In genomic region chr22:31870890-31871289, GRCh38 we compare ENCODE assay signal across 11 cellular contexts.
DNase-seq lines count a peak whose midpoint lies in the region; TF ChIP-seq lines count a peak whose summit lies in the region.
"Had no signal": no experiment of that assay in that cellular context is flagged by ENCODE, and none has a peak within 500 bp of the region (broad histone marks: within the 10 kb centered on the region; RNA-seq: fewer than 3 reads in every experiment).

No MANE protein-coding gene starts in this region.

- H3K9me3 ChIP-seq in prostate gland (no peaks in the 10 kb centered on the region), spleen (no peaks in the 10 kb centered on the region)
- H3K9me3 ChIP-seq: uterus had no signal

- DNase-seq in EH (ENCODE audit: low read depth) (peak; percentile 91), SHP77 treated with DMSO at 0.1 percent for 48 hours (lab: John Stamatoyannopoulos, UW) (peak; percentile 5), fibroblast of mammary gland (ENCODE audit: low read depth) (peak; percentile 93), prostate gland (ENCODE audit: low spot score) (peak; percentile 30), NCI-H2107 treated with DMSO at 0.1 percent for 48 hours (lab: John Stamatoyannopoulos, UW; ENCODE audit: unreplicated experiment) (no peak), NCI-H2196 treated with DMSO at 0.1 percent for 48 hours (lab: John Stamatoyannopoulos, UW; ENCODE audit: unreplicated experiment) (no peak), spleen (no peak)
- no peak for DNase-seq in activated CD4-positive, alpha-beta T cell treated with anti-CD3 and anti-CD28 coated beads, Interleukin-2, amount 10 ng/mL, durations not matched to agents 24 days and 14 days
- DNase-seq: activated CD8-positive, alpha-beta memory T cell treated with anti-CD3 and anti-CD28 coated beads, Interleukin-2, amount 50 U/mL, for 48 hours; GF-D8; uterus had no signal

- no peak overlapping the region for H3K27ac Mint-ChIP-seq in activated CD4-positive, alpha-beta T cell treated with anti-CD3 and anti-CD28 coated beads, Interleukin-2, amount 10 ng/mL, durations not matched to agents 24 days and 14 days

- no peaks in the 10 kb centered on the region for H3K27me3 Mint-ChIP-seq in activated CD4-positive, alpha-beta T cell treated with anti-CD3 and anti-CD28 coated beads, Interleukin-2, amount 10 ng/mL, durations not matched to agents 24 days and 14 days

- no peaks in the 10 kb centered on the region for H3K9me3 Mint-ChIP-seq in activated CD4-positive, alpha-beta T cell treated with anti-CD3 and anti-CD28 coated beads, Interleukin-2, amount 10 ng/mL, durations not matched to agents 24 days and 14 days

- H3K36me3 Mint-ChIP-seq in activated CD4-positive, alpha-beta T cell treated with anti-CD3 and anti-CD28 coated beads, Interleukin-2, amount 10 ng/mL, durations not matched to agents 24 days and 14 days (ENCODE audit: low read depth): peaks cover 24% of the 10 kb centered on the region

- H3K4me3 Mint-ChIP-seq in activated CD4-positive, alpha-beta T cell treated with anti-CD3 and anti-CD28 coated beads, Interleukin-2, amount 10 ng/mL, durations not matched to agents 24 days and 14 days: no peak overlapping the region

- 41% methylated on average over 6 of the region's 6 CpGs for WGBS in prostate gland
- WGBS in spleen, 5 donors: 78 to 88% (median 84%) methylated on average over 6 of the region's 6 CpGs

- H3K4me3 ChIP-seq in fibroblast of mammary gland (ENCODE audit: control insufficient read depth, low read depth, low read length) (no peak overlapping the region), prostate gland (no peak overlapping the region), spleen (no peak overlapping the region)
- H3K4me3 ChIP-seq: uterus had no signal

- no peak for TF ChIP-seq POLR2A in prostate gland (IDR thresholded peaks at IDR 0.05)
- no peak for TF ChIP-seq POLR2A in spleen (IDR thresholded peaks at IDR 0.05)

- H3K4me1 ChIP-seq in prostate gland (replicated peaks) (peaks cover 4% of the 10 kb centered on the region), spleen (peaks cover 0 to 21% (median 11%) of the 10 kb centered on the region in 6 donors)
- H3K4me1 ChIP-seq: uterus had no signal

- H3K36me3 ChIP-seq in prostate gland: no peaks in the 10 kb centered on the region
- peaks cover 0 to 99% (median 40%) of the 10 kb centered on the region in 6 donors for H3K36me3 ChIP-seq in spleen
- H3K36me3 ChIP-seq: uterus had no signal

- H3K27me3 ChIP-seq in prostate gland (replicated peaks; ENCODE audit: insufficient read depth) (no peaks in the 10 kb centered on the region), spleen (replicated peaks in 1 of 7) (no peaks in the 10 kb centered on the region)
- H3K27me3 ChIP-seq: uterus had no signal

- TF ChIP-seq CTCF in fibroblast of mammary gland (conservative IDR thresholded peaks at IDR 0.05; ENCODE audit: control insufficient read depth, insufficient read depth, low read depth, low read length) (peak; percentile 19), prostate gland (IDR thresholded peaks at IDR 0.05) (peak in 2 of 4 experiments; percentile 12 to 25), spleen (IDR thresholded peaks at IDR 0.05 in 8 of 11, conservative IDR thresholded peaks at IDR 0.05 in 3 of 11) (no peak)

- intact Hi-C loops in prostate gland (cut with DNase I) (no loop called here), spleen (cut with DNase I; ENCODE audit: low total_unique reads) (no loop called here)
- intact Hi-C loops in activated CD4-positive, alpha-beta T cell treated with anti-CD3 and anti-CD28 coated beads, Interleukin-2, amount 10 ng/mL, durations not matched to agents 24 days and 14 days (cut with micrococcal nuclease): no loop called here

- H3K4me1 Mint-ChIP-seq in activated CD4-positive, alpha-beta T cell treated with anti-CD3 and anti-CD28 coated beads, Interleukin-2, amount 10 ng/mL, durations not matched to agents 24 days and 14 days: peaks cover 2% of the 10 kb centered on the region

- H3K27ac ChIP-seq in prostate gland (no peak overlapping the region), spleen (peak overlapping the region in 3 of 8 donors; percentile 6 to 63 (median 26))
- H3K27ac ChIP-seq: uterus had no signal

Comparison
In these comparisons a context has a peak if more than half of its experiments do, and no peak if none do; other contexts are left out.
1. DNase-seq: peak in EH (single experiment), SHP77 treated with DMSO at 0.1 percent for 48 hours (single experiment), fibroblast of mammary gland (single experiment) and prostate gland (single experiment); none in activated CD4-positive, alpha-beta T cell treated with anti-CD3 and anti-CD28 coated beads, Interleukin-2, amount 10 ng/mL, durations not matched to agents 24 days and 14 days (single experiment), NCI-H2107 treated with DMSO at 0.1 percent for 48 hours (single experiment), NCI-H2196 treated with DMSO at 0.1 percent for 48 hours (single experiment) and spleen (single experiment).